Comparison of ENCODE assay signal across 1 cellular context in the genomic region with DNA sequence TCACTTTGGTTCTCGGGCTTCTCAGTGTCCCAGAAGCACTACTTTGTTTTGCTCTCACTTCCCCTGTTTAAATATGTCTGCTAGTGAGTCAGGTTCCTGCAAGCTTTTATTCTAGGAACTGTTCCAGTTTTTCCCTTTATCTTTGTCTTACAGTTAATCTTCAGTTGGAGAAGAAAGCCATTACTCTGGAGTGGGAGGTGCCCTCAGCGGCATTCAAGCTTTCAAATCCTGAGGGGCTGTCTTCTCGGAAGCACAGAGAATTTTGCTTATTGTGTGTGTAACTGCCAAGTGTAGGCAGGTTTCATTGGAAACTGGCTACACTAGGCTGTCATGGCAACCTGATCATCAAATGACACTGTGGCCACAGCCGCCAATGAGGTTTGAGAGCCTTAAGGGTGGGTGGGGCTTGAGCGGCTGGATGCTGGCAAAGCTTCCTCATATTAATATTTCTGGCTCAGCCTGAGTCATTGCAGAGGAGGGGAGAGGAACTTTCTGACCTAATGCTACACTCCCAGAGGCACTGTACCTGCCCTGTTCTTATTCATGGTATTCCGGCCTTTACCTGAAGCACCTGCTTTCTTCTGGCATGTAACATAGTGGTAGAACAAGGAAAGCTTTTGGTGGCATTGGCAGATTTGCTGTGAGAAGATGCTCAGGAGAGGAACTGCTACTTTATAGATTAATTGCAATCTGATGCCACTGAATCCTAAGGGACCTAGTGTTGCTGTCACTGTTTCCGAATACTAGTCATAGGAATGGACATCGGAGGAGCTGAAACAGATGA.
TF ChIP-seq lines count a peak whose summit lies in the region.

No MANE protein-coding gene starts in this region.

TF ChIP-seq in K562, 482 proteins besides CTCF, POLR2A, EP300 and RAD21 (continued from another document and continues in another):
- TF ChIP-seq, protein P1, sequence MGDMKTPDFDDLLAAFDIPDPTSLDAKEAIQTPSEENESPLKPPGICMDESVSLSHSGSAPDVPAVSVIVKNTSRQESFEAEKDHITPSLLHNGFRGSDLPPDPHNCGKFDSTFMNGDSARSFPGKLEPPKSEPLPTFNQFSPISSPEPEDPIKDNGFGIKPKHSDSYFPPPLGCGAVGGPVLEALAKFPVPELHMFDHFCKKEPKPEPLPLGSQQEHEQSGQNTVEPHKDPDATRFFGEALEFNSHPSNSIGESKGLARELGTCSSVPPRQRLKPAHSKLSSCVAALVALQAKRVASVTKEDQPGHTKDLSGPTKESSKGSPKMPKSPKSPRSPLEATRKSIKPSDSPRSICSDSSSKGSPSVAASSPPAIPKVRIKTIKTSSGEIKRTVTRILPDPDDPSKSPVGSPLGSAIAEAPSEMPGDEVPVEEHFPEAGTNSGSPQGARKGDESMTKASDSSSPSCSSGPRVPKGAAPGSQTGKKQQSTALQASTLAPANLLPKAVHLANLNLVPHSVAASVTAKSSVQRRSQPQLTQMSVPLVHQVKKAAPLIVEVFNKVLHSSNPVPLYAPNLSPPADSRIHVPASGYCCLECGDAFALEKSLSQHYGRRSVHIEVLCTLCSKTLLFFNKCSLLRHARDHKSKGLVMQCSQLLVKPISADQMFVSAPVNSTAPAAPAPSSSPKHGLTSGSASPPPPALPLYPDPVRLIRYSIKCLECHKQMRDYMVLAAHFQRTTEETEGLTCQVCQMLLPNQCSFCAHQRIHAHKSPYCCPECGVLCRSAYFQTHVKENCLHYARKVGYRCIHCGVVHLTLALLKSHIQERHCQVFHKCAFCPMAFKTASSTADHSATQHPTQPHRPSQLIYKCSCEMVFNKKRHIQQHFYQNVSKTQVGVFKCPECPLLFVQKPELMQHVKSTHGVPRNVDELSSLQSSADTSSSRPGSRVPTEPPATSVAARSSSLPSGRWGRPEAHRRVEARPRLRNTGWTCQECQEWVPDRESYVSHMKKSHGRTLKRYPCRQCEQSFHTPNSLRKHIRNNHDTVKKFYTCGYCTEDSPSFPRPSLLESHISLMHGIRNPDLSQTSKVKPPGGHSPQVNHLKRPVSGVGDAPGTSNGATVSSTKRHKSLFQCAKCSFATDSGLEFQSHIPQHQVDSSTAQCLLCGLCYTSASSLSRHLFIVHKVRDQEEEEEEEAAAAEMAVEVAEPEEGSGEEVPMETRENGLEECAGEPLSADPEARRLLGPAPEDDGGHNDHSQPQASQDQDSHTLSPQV (IDR thresholded peaks at IDR 0.05), result no peak
- TF ChIP-seq, protein P2, sequence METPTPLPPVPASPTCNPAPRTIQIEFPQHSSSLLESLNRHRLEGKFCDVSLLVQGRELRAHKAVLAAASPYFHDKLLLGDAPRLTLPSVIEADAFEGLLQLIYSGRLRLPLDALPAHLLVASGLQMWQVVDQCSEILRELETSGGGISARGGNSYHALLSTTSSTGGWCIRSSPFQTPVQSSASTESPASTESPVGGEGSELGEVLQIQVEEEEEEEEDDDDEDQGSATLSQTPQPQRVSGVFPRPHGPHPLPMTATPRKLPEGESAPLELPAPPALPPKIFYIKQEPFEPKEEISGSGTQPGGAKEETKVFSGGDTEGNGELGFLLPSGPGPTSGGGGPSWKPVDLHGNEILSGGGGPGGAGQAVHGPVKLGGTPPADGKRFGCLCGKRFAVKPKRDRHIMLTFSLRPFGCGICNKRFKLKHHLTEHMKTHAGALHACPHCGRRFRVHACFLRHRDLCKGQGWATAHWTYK (CRISPR knock-in tag; IDR thresholded peaks at IDR 0.05), result no peak
- TF ChIP-seq ZNF589 (CRISPR knock-in tag; IDR thresholded peaks at IDR 0.05; ENCODE audit: low read depth) (peak; percentile 76; the same call in 1 of the 2 replicates), CEBPB (tag; IDR thresholded peaks at IDR 0.05) (no peak), LEF1 (IDR thresholded peaks at IDR 0.05) (peak; percentile 65), PCBP2 (IDR thresholded peaks at IDR 0.05; ENCODE audit: low read depth, low read length, poor library complexity, severe bottlenecking) (no peak), XRCC4 (IDR thresholded peaks at IDR 0.05; ENCODE audit: extremely low read depth, insufficient read depth, insufficient read length) (no peak), CCAR2 (IDR thresholded peaks at IDR 0.05; ENCODE audit: low read depth, low read length) (no peak), MAZ (CRISPR knock-in tag; conservative IDR thresholded peaks at IDR 0.05 in 1 of 2, IDR thresholded peaks at IDR 0.05 in 1 of 2) (peak; percentile 26 to 29; a peak in 1 of 4 replicates), TOE1 (IDR thresholded peaks at IDR 0.05; ENCODE audit: borderline replicate concordance) (no peak), TOE1 (CRISPR knock-in tag; IDR thresholded peaks at IDR 0.05; ENCODE audit: borderline replicate concordance, low read depth) (no peak; the same call in 1 of the 2 replicates), MED1 (CRISPR knock-in tag; IDR thresholded peaks at IDR 0.05; ENCODE audit: borderline replicate concordance) (no peak), WHSC1 (IDR thresholded peaks at IDR 0.05; ENCODE audit: low read length) (no peak), GATAD2B (IDR thresholded peaks at IDR 0.05; ENCODE audit: borderline replicate concordance) (no peak), ZEB2 (IDR thresholded peaks at IDR 0.05) (peak; percentile 53; the same call in 1 of the 2 replicates), NFATC3 (IDR thresholded peaks at IDR 0.05) (0 out of 2 replicates have a peak, but pooled peaks have one; percentile 26), MCM5 (IDR thresholded peaks at IDR 0.05; ENCODE audit: low read depth) (no peak), SMARCC2 (IDR thresholded peaks at IDR 0.05; ENCODE audit: low read depth) (peak; percentile 57; the same call in 1 of the 2 replicates), YBX1 (IDR thresholded peaks at IDR 0.05) (no peak), ASH1L (IDR thresholded peaks at IDR 0.05; ENCODE audit: borderline replicate concordance, low read depth, partially characterized antibody) (peak; percentile 19), CBFA2T3 (IDR thresholded peaks at IDR 0.05) (peak; percentile 80), ZBTB8A (IDR thresholded peaks at IDR 0.05; ENCODE audit: partially characterized antibody) (no peak), RBM34 (IDR thresholded peaks at IDR 0.05; ENCODE audit: borderline replicate concordance, insufficient read depth, low read length) (no peak), RBFOX2 (IDR thresholded peaks at IDR 0.05; ENCODE audit: low read depth, low read length) (peak; percentile 49)
- TF ChIP-seq, protein P3, sequence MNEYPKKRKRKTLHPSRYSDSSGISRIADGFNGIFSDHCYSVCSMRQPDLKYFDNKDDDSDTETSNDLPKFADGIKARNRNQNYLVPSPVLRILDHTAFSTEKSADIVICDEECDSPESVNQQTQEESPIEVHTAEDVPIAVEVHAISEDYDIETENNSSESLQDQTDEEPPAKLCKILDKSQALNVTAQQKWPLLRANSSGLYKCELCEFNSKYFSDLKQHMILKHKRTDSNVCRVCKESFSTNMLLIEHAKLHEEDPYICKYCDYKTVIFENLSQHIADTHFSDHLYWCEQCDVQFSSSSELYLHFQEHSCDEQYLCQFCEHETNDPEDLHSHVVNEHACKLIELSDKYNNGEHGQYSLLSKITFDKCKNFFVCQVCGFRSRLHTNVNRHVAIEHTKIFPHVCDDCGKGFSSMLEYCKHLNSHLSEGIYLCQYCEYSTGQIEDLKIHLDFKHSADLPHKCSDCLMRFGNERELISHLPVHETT (CRISPR knock-in tag; conservative IDR thresholded peaks at IDR 0.05 in 1 of 2, IDR thresholded peaks at IDR 0.05 in 1 of 2), result no peak
- TF ChIP-seq, protein P4, sequence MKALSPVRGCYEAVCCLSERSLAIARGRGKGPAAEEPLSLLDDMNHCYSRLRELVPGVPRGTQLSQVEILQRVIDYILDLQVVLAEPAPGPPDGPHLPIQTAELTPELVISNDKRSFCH (CRISPR knock-in tag; IDR thresholded peaks at IDR 0.05), result no peak
- TF ChIP-seq, protein P4 (tag; IDR thresholded peaks at IDR 0.05), result no peak; the same call in 1 of the 2 replicates
- TF ChIP-seq, protein P5, sequence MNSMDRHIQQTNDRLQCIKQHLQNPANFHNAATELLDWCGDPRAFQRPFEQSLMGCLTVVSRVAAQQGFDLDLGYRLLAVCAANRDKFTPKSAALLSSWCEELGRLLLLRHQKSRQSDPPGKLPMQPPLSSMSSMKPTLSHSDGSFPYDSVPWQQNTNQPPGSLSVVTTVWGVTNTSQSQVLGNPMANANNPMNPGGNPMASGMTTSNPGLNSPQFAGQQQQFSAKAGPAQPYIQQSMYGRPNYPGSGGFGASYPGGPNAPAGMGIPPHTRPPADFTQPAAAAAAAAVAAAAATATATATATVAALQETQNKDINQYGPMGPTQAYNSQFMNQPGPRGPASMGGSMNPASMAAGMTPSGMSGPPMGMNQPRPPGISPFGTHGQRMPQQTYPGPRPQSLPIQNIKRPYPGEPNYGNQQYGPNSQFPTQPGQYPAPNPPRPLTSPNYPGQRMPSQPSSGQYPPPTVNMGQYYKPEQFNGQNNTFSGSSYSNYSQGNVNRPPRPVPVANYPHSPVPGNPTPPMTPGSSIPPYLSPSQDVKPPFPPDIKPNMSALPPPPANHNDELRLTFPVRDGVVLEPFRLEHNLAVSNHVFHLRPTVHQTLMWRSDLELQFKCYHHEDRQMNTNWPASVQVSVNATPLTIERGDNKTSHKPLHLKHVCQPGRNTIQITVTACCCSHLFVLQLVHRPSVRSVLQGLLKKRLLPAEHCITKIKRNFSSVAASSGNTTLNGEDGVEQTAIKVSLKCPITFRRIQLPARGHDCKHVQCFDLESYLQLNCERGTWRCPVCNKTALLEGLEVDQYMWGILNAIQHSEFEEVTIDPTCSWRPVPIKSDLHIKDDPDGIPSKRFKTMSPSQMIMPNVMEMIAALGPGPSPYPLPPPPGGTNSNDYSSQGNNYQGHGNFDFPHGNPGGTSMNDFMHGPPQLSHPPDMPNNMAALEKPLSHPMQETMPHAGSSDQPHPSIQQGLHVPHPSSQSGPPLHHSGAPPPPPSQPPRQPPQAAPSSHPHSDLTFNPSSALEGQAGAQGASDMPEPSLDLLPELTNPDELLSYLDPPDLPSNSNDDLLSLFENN (IDR thresholded peaks at IDR 0.05; ENCODE audit: low read depth in 2 of 2, low read length in 2 of 2), result 0 out of 4 replicates have a peak, but pooled peaks of 1 of the 2 experiments have one; percentile 45
- TF ChIP-seq, protein P6, sequence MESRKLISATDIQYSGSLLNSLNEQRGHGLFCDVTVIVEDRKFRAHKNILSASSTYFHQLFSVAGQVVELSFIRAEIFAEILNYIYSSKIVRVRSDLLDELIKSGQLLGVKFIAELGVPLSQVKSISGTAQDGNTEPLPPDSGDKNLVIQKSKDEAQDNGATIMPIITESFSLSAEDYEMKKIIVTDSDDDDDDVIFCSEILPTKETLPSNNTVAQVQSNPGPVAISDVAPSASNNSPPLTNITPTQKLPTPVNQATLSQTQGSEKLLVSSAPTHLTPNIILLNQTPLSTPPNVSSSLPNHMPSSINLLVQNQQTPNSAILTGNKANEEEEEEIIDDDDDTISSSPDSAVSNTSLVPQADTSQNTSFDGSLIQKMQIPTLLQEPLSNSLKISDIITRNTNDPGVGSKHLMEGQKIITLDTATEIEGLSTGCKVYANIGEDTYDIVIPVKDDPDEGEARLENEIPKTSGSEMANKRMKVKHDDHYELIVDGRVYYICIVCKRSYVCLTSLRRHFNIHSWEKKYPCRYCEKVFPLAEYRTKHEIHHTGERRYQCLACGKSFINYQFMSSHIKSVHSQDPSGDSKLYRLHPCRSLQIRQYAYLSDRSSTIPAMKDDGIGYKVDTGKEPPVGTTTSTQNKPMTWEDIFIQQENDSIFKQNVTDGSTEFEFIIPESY (CRISPR knock-in tag; IDR thresholded peaks at IDR 0.05), result peak; percentile 13; the same call in 1 of the 2 replicates
- TF ChIP-seq, protein P7, sequence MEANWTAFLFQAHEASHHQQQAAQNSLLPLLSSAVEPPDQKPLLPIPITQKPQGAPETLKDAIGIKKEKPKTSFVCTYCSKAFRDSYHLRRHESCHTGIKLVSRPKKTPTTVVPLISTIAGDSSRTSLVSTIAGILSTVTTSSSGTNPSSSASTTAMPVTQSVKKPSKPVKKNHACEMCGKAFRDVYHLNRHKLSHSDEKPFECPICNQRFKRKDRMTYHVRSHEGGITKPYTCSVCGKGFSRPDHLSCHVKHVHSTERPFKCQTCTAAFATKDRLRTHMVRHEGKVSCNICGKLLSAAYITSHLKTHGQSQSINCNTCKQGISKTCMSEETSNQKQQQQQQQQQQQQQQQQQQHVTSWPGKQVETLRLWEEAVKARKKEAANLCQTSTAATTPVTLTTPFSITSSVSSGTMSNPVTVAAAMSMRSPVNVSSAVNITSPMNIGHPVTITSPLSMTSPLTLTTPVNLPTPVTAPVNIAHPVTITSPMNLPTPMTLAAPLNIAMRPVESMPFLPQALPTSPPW (CRISPR knock-in tag; IDR thresholded peaks at IDR 0.05), result peak; percentile 50
- TF ChIP-seq, protein P8, sequence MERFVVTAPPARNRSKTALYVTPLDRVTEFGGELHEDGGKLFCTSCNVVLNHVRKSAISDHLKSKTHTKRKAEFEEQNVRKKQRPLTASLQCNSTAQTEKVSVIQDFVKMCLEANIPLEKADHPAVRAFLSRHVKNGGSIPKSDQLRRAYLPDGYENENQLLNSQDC (CRISPR knock-in tag; IDR thresholded peaks at IDR 0.05), result 0 out of 2 replicates have a peak, but pooled peaks have one; percentile 55
- TF ChIP-seq, protein P9, sequence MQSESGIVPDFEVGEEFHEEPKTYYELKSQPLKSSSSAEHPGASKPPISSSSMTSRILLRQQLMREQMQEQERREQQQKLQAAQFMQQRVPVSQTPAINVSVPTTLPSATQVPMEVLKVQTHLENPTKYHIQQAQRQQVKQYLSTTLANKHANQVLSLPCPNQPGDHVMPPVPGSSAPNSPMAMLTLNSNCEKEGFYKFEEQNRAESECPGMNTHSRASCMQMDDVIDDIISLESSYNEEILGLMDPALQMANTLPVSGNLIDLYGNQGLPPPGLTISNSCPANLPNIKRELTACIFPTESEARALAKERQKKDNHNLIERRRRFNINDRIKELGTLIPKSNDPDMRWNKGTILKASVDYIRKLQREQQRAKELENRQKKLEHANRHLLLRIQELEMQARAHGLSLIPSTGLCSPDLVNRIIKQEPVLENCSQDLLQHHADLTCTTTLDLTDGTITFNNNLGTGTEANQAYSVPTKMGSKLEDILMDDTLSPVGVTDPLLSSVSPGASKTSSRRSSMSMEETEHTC (IDR thresholded peaks at IDR 0.05), result no peak
- TF ChIP-seq, protein P10, sequence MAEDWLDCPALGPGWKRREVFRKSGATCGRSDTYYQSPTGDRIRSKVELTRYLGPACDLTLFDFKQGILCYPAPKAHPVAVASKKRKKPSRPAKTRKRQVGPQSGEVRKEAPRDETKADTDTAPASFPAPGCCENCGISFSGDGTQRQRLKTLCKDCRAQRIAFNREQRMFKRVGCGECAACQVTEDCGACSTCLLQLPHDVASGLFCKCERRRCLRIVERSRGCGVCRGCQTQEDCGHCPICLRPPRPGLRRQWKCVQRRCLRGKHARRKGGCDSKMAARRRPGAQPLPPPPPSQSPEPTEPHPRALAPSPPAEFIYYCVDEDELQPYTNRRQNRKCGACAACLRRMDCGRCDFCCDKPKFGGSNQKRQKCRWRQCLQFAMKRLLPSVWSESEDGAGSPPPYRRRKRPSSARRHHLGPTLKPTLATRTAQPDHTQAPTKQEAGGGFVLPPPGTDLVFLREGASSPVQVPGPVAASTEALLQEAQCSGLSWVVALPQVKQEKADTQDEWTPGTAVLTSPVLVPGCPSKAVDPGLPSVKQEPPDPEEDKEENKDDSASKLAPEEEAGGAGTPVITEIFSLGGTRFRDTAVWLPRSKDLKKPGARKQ (CRISPR knock-in tag; IDR thresholded peaks at IDR 0.05), result no peak
- TF ChIP-seq, protein P11, sequence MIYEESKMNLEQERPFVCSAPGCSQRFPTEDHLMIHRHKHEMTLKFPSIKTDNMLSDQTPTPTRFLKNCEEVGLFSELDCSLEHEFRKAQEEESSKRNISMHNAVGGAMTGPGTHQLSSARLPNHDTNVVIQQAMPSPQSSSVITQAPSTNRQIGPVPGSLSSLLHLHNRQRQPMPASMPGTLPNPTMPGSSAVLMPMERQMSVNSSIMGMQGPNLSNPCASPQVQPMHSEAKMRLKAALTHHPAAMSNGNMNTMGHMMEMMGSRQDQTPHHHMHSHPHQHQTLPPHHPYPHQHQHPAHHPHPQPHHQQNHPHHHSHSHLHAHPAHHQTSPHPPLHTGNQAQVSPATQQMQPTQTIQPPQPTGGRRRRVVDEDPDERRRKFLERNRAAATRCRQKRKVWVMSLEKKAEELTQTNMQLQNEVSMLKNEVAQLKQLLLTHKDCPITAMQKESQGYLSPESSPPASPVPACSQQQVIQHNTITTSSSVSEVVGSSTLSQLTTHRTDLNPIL (CRISPR knock-in tag; IDR thresholded peaks at IDR 0.05), result no peak
